Comparison of ENCODE assay signal across 1 cellular context in genomic region chr14:58749066-58749669, GRCh38.
TF ChIP-seq lines count a peak whose summit lies in the region.

No MANE protein-coding gene starts in this region.

TF ChIP-seq in HEK293, 187 proteins besides CTCF, POLR2A, EP300 and RAD21 (continued from another document and continues in another):
- TF ChIP-seq PRDM2 (tag by site-specific recombination; IDR thresholded peaks at IDR 0.05; ENCODE audit: borderline replicate concordance): no peak
- TF ChIP-seq, protein P1, sequence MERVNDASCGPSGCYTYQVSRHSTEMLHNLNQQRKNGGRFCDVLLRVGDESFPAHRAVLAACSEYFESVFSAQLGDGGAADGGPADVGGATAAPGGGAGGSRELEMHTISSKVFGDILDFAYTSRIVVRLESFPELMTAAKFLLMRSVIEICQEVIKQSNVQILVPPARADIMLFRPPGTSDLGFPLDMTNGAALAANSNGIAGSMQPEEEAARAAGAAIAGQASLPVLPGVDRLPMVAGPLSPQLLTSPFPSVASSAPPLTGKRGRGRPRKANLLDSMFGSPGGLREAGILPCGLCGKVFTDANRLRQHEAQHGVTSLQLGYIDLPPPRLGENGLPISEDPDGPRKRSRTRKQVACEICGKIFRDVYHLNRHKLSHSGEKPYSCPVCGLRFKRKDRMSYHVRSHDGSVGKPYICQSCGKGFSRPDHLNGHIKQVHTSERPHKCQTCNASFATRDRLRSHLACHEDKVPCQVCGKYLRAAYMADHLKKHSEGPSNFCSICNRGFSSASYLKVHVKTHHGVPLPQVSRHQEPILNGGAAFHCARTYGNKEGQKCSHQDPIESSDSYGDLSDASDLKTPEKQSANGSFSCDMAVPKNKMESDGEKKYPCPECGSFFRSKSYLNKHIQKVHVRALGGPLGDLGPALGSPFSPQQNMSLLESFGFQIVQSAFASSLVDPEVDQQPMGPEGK (tag by site-specific recombination; IDR thresholded peaks at IDR 0.05): peak; percentile 17; the same call in 1 of the 2 replicates
- no peak for TF ChIP-seq ZNF76 (tag by site-specific recombination; IDR thresholded peaks at IDR 0.05; ENCODE audit: borderline replicate concordance, low read depth)
- TF ChIP-seq, protein P2, sequence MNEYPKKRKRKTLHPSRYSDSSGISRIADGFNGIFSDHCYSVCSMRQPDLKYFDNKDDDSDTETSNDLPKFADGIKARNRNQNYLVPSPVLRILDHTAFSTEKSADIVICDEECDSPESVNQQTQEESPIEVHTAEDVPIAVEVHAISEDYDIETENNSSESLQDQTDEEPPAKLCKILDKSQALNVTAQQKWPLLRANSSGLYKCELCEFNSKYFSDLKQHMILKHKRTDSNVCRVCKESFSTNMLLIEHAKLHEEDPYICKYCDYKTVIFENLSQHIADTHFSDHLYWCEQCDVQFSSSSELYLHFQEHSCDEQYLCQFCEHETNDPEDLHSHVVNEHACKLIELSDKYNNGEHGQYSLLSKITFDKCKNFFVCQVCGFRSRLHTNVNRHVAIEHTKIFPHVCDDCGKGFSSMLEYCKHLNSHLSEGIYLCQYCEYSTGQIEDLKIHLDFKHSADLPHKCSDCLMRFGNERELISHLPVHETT (tag by site-specific recombination; IDR thresholded peaks at IDR 0.05): no peak
- no peak for TF ChIP-seq ZBTB8A (tag by site-specific recombination; IDR thresholded peaks at IDR 0.05)
- no peak for TF ChIP-seq ZNF707 (tag by site-specific recombination; IDR thresholded peaks at IDR 0.05)
- TF ChIP-seq YY2 (tag by site-specific recombination; IDR thresholded peaks at IDR 0.05): no peak
- no peak for TF ChIP-seq ZNF530 (tag by site-specific recombination; IDR thresholded peaks at IDR 0.05; ENCODE audit: low read depth)
- TF ChIP-seq ZNF624 (tag by site-specific recombination; IDR thresholded peaks at IDR 0.05): no peak
- TF ChIP-seq HOXC10 (CRISPR knock-in tag; IDR thresholded peaks at IDR 0.05): peak; percentile 86; the same call in 1 of the 2 replicates
- TF ChIP-seq ZNF174 (tag by site-specific recombination; IDR thresholded peaks at IDR 0.05): no peak
- no peak for TF ChIP-seq ZNF155 (tag by site-specific recombination; IDR thresholded peaks at IDR 0.05)
- TF ChIP-seq, protein P3, sequence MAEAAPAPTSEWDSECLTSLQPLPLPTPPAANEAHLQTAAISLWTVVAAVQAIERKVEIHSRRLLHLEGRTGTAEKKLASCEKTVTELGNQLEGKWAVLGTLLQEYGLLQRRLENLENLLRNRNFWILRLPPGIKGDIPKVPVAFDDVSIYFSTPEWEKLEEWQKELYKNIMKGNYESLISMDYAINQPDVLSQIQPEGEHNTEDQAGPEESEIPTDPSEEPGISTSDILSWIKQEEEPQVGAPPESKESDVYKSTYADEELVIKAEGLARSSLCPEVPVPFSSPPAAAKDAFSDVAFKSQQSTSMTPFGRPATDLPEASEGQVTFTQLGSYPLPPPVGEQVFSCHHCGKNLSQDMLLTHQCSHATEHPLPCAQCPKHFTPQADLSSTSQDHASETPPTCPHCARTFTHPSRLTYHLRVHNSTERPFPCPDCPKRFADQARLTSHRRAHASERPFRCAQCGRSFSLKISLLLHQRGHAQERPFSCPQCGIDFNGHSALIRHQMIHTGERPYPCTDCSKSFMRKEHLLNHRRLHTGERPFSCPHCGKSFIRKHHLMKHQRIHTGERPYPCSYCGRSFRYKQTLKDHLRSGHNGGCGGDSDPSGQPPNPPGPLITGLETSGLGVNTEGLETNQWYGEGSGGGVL (tag by site-specific recombination; IDR thresholded peaks at IDR 0.05): 0 out of 2 replicates have a peak, but pooled peaks have one; percentile 28
- TF ChIP-seq ZNF785 (tag by site-specific recombination; IDR thresholded peaks at IDR 0.05): no peak
- no peak for TF ChIP-seq SP3 (tag by site-specific recombination; IDR thresholded peaks at IDR 0.05)
- TF ChIP-seq ZNF37A (tag by site-specific recombination; IDR thresholded peaks at IDR 0.05): no peak
- TF ChIP-seq ZNF645 (tag by site-specific recombination; IDR thresholded peaks at IDR 0.05): no peak
- TF ChIP-seq ZNF48 (tag by site-specific recombination; IDR thresholded peaks at IDR 0.05): no peak
- TF ChIP-seq ZNF292 (tag by site-specific recombination; IDR thresholded peaks at IDR 0.05; ENCODE audit: borderline replicate concordance, low read depth): no peak
- no peak for TF ChIP-seq ZNF548 (tag by site-specific recombination; IDR thresholded peaks at IDR 0.05)
- TF ChIP-seq ZNF623 (tag by site-specific recombination; IDR thresholded peaks at IDR 0.05): no peak
- TF ChIP-seq, protein P4, sequence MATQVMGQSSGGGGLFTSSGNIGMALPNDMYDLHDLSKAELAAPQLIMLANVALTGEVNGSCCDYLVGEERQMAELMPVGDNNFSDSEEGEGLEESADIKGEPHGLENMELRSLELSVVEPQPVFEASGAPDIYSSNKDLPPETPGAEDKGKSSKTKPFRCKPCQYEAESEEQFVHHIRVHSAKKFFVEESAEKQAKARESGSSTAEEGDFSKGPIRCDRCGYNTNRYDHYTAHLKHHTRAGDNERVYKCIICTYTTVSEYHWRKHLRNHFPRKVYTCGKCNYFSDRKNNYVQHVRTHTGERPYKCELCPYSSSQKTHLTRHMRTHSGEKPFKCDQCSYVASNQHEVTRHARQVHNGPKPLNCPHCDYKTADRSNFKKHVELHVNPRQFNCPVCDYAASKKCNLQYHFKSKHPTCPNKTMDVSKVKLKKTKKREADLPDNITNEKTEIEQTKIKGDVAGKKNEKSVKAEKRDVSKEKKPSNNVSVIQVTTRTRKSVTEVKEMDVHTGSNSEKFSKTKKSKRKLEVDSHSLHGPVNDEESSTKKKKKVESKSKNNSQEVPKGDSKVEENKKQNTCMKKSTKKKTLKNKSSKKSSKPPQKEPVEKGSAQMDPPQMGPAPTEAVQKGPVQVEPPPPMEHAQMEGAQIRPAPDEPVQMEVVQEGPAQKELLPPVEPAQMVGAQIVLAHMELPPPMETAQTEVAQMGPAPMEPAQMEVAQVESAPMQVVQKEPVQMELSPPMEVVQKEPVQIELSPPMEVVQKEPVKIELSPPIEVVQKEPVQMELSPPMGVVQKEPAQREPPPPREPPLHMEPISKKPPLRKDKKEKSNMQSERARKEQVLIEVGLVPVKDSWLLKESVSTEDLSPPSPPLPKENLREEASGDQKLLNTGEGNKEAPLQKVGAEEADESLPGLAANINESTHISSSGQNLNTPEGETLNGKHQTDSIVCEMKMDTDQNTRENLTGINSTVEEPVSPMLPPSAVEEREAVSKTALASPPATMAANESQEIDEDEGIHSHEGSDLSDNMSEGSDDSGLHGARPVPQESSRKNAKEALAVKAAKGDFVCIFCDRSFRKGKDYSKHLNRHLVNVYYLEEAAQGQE (tag by site-specific recombination; IDR thresholded peaks at IDR 0.05): no peak
- TF ChIP-seq ZFP37 (tag by site-specific recombination; IDR thresholded peaks at IDR 0.05): no peak
- 0 out of 2 replicates have a peak, but pooled peaks have one; percentile 42 for TF ChIP-seq MZF1 (tag by site-specific recombination; IDR thresholded peaks at IDR 0.05; ENCODE audit: borderline replicate concordance)
- TF ChIP-seq ZBTB11 (tag by site-specific recombination; conservative IDR thresholded peaks at IDR 0.05; ENCODE audit: low read depth): no peak
- TF ChIP-seq ZNF404 (tag by site-specific recombination; IDR thresholded peaks at IDR 0.05): no peak
- TF ChIP-seq ZBTB49 (tag by site-specific recombination; IDR thresholded peaks at IDR 0.05; ENCODE audit: low read depth): no peak
- no peak for TF ChIP-seq ZNF701 (tag by site-specific recombination; IDR thresholded peaks at IDR 0.05)
- TF ChIP-seq ZNF138 (tag by site-specific recombination; IDR thresholded peaks at IDR 0.05; ENCODE audit: borderline replicate concordance): no peak
- TF ChIP-seq BCL11B (tag by site-specific recombination; IDR thresholded peaks at IDR 0.05; ENCODE audit: low read depth): no peak
- no peak for TF ChIP-seq ZNF585B (tag by site-specific recombination; IDR thresholded peaks at IDR 0.05)
- no peak for TF ChIP-seq ZNF704 (tag by site-specific recombination; IDR thresholded peaks at IDR 0.05)
- no peak for TF ChIP-seq ZNF132 (tag by site-specific recombination; IDR thresholded peaks at IDR 0.05; ENCODE audit: borderline replicate concordance)
- peak; percentile 67 for TF ChIP-seq ZBTB17 (tag by site-specific recombination; IDR thresholded peaks at IDR 0.05)
